9 cellular contexts compared by ENCODE assay signal in genomic region chr9:97853844-97854695, GRCh38. TPM values are rescaled to one million over a fixed set of nuclear protein-coding genes. Genes with fewer than 3 reads are reported as not detected.
A peak's percentile ranks its signal among the peaks of the same experiment; 100 is the strongest.
DNase-seq lines count a peak whose midpoint lies in the region; ATAC-seq and TF ChIP-seq lines count a peak whose summit lies in the region.
"Had no signal": no experiment of that assay in that cellular context is flagged by ENCODE, and none has a peak within 500 bp of the region (broad histone marks: within the 10 kb centered on the region; RNA-seq: fewer than 3 reads in every experiment).

No MANE protein-coding gene starts in this region.

- peak in 2 of 12 donors; percentile 11 to 16 for TF ChIP-seq CTCF in heart left ventricle (IDR thresholded peaks at IDR 0.05)

- intact Hi-C loops in heart left ventricle (cut with DNase I) = no loop called here

- H3K36me3 ChIP-seq in heart left ventricle = no peaks in the 10 kb centered on the region

- no peak for TF ChIP-seq POLR2A in heart left ventricle (IDR thresholded peaks at IDR 0.05)

- H3K9me3 ChIP-seq in heart left ventricle = no peaks in the 10 kb centered on the region

- H3K27me3 ChIP-seq in heart left ventricle = peaks cover 79 to 100% (median 97%) of the 10 kb centered on the region in 9 donors

- WGBS in heart left ventricle, 4 donors = 2 to 4% (median 3%) methylated on average over 19 to 125 of the region's 125 CpGs

- no peak overlapping the region for H3K27ac ChIP-seq in heart left ventricle

- ATAC-seq in heart left ventricle (peak in 1 of 4 donors; percentile 28), GM19023 (IDR thresholded peaks at IDR 0.05; ENCODE audit: unreplicated experiment) (no peak), HG02623 (IDR thresholded peaks at IDR 0.05; ENCODE audit: unreplicated experiment) (no peak)

- peaks cover 0 to 47% (median 12%) of the 10 kb centered on the region in 12 donors for H3K4me1 ChIP-seq in heart left ventricle

- H3K4me3 ChIP-seq in heart left ventricle = peak overlapping the region in 11 of 12 donors; percentile 6 to 53 (median 33)

- peak; percentile 59 for DNase-seq in EH (ENCODE audit: low read depth)
- peak; percentile 79 for DNase-seq in NCI-H2171 (lab: John Stamatoyannopoulos, UW)
- DNase-seq in activated T-cell treated with anti-CD3 and anti-CD28 coated beads for 24 hours (ENCODE audit: low read depth) = peak; percentile 48
- no peak for DNase-seq in heart left ventricle
- peak; percentile 56 for DNase-seq in stimulated activated CD4-positive, alpha-beta T cell treated with anti-CD3 and anti-CD28 coated beads, Interleukin-12 subunit alpha, Interleukin-12 subunit beta, amount 100 ng/mL, for 4 hours
- DNase-seq in pons (ENCODE audit: low spot score) = no peak

RNA-seq across cellular contexts. Expression of gene FOXE1, which starts 1.0 kb away (rescaled TPM):
- not detected for total RNA-seq in heart left ventricle
- polyA plus RNA-seq in heart left ventricle = not detected
- total RNA-seq: lung microvascular endothelial cell had no signal

Comparison
In these comparisons a context has a peak if more than half of its experiments do, and no peak if none do; other contexts are left out.
1. DNase-seq: peak in EH (single experiment), NCI-H2171 (single experiment), activated T-cell treated with anti-CD3 and anti-CD28 coated beads for 24 hours (single experiment) and stimulated activated CD4-positive, alpha-beta T cell treated with anti-CD3 and anti-CD28 coated beads, Interleukin-12 subunit alpha, Interleukin-12 subunit beta, amount 100 ng/mL, for 4 hours (single experiment); none in heart left ventricle (0 of 5) and pons (single experiment).